ENCODE assay signal across 1 cellular context in genomic region chr18:58224425-58224750, GRCh38.
TF ChIP-seq lines count a peak whose summit lies in the region.

No MANE protein-coding gene starts in this region.

TF ChIP-seq in WTC11, 78 proteins besides CTCF, POLR2A, EP300 and RAD21 (continued from another document):
- TF ChIP-seq PRDM15 (CRISPR knock-in tag; IDR thresholded peaks at IDR 0.05), result no peak
- no peak for TF ChIP-seq CDX4 (CRISPR knock-in tag; IDR thresholded peaks at IDR 0.05; ENCODE audit: borderline replicate concordance)
- TF ChIP-seq ZNF532 (CRISPR knock-in tag; IDR thresholded peaks at IDR 0.05; ENCODE audit: borderline replicate concordance), result no peak
- no peak for TF ChIP-seq GABPB1 (CRISPR knock-in tag; IDR thresholded peaks at IDR 0.05)
- no peak for TF ChIP-seq ETV6 (CRISPR knock-in tag; IDR thresholded peaks at IDR 0.05)
TF ChIP-seq in WTC11: peak in this region for 0.
